8 cellular contexts compared by ENCODE assay signal in genomic region chr6:14144678-14145113, GRCh38. TPM values are rescaled to one million over a fixed set of nuclear protein-coding genes. Genes with fewer than 3 reads are reported as not detected.
DNase-seq lines count a peak whose midpoint lies in the region; ATAC-seq and TF ChIP-seq lines count a peak whose summit lies in the region.

No MANE protein-coding gene starts in this region.

- H3K9me1 ChIP-seq in IMR-90 (ENCODE audit: insufficient read depth, low read length) = no peaks in the 10 kb centered on the region

- no peak overlapping the region for H3K23ac ChIP-seq in IMR-90 (ENCODE audit: low read depth, low read length)

- intact Hi-C loops in CD14-positive monocyte (cut with micrococcal nuclease) (loop anchor here (2.0 to 10.0 kb wide), 2 partner anchors 100 to 236 kb away; no protein-coding TSS in a partner anchor), IMR-90 (cut with micrococcal nuclease) (loop anchor here (1.0 to 5.0 kb wide), 3 partner anchors 77 to 349 kb away; no protein-coding TSS in a partner anchor), esophagus squamous epithelium (cut with DNase I) (loop anchor here (10.0 kb wide), 1 partner anchor 240 kb away; no protein-coding TSS in a partner anchor), stomach (cut with DNase I; ENCODE audit: low total_unique reads) (no loop called here)

- no peaks in the 10 kb centered on the region for H3K79me1 ChIP-seq in IMR-90 (ENCODE audit: low read depth in 1 of 2, low read length in 2 of 2)

- peak; percentile 74 for TF ChIP-seq RAD21 in IMR-90 (IDR thresholded peaks at IDR 0.05; ENCODE audit: low read length)

- no peaks in the 10 kb centered on the region for H4K20me1 ChIP-seq in IMR-90 (ENCODE audit: insufficient read depth, low read length)

- peak overlapping the region in 2 of 7 donors; percentile 21 to 41 for H3K27ac Mint-ChIP-seq in CD14-positive monocyte
- peak overlapping the region in 2 of 3 experiments; percentile 40 to 43 for H3K27ac Mint-ChIP-seq in nephron

- no peak overlapping the region for H3K27ac ChIP-seq in IMR-90 (ENCODE audit: insufficient read depth, low read length)
- no peak overlapping the region for H3K27ac ChIP-seq in esophagus squamous epithelium
- no peak overlapping the region for H3K27ac ChIP-seq in stomach

- TF ChIP-seq POLR2A in IMR-90 (IDR thresholded peaks at IDR 0.05; ENCODE audit: low read depth, low read length) (no peak), esophagus squamous epithelium (IDR thresholded peaks at IDR 0.05) (no peak), stomach (IDR thresholded peaks at IDR 0.05) (no peak)

- H3K9me3 ChIP-seq in IMR-90 (ENCODE audit: control insufficient read depth, insufficient read depth, low read length) (no peaks in the 10 kb centered on the region), esophagus squamous epithelium (no peaks in the 10 kb centered on the region), stomach (no peaks in the 10 kb centered on the region)

- TF ChIP-seq CTCF in CD14-positive monocyte (IDR thresholded peaks at IDR 0.05) (peak; percentile 95), IMR-90 (conservative IDR thresholded peaks at IDR 0.05; ENCODE audit: low read depth, low read length) (peak; percentile 78), esophagus squamous epithelium (IDR thresholded peaks at IDR 0.05) (peak; percentile 81 to 92 (median 87)), nephron (IDR thresholded peaks at IDR 0.05; ENCODE audit: unreplicated experiment in 3 of 3) (peak; percentile 79 to 87 (median 82)), stomach (IDR thresholded peaks at IDR 0.05) (peak in 5 of 7 experiments; percentile 43 to 91 (median 87))

- no peak overlapping the region for H3K4ac ChIP-seq in IMR-90 (ENCODE audit: low read depth, low read length)

- no peak for TF ChIP-seq EP300 in stomach (IDR thresholded peaks at IDR 0.05)

- H3K14ac ChIP-seq in IMR-90 (replicated peaks; ENCODE audit: low read depth, low read length) = no peak overlapping the region

- H3K18ac ChIP-seq in IMR-90 (ENCODE audit: low read depth, low read length) = no peak overlapping the region

- H2BK20ac ChIP-seq in IMR-90 (ENCODE audit: low read depth, low read length) = no peak overlapping the region

- H2BK5ac ChIP-seq in IMR-90 (ENCODE audit: low read depth, low read length, poor library complexity, severe bottlenecking) = no peak overlapping the region

- no TSS peak for BruUV-seq in IMR-90 (replicated peaks; lab: Mats Ljungman, UMichigan)

- H3K36me3 Mint-ChIP-seq in CD14-positive monocyte (no peaks in the 10 kb centered on the region), nephron (ENCODE audit: low read depth) (no peaks in the 10 kb centered on the region)

- DNase-seq in CD14-positive monocyte (ENCODE audit: low spot score) (peak; percentile 74), IMR-90 (peak; percentile 62), OCI-M2 (lab: John Stamatoyannopoulos, UW; ENCODE audit: unreplicated experiment) (peak; percentile 41), activated T-cell treated with anti-CD3 and anti-CD28 coated beads for 4 hours (peak; percentile 73), esophagus squamous epithelium (lab: John Stamatoyannopoulos, UW) (peak; percentile 1), stomach (peak; percentile 50)

- no peak overlapping the region for H3K4me3 ChIP-seq in IMR-90 (ENCODE audit: insufficient read depth, low read depth, low read length)
- no peak overlapping the region for H3K4me3 ChIP-seq in esophagus squamous epithelium
- H3K4me3 ChIP-seq in stomach = no peak overlapping the region

- no peak overlapping the region for H4K91ac ChIP-seq in IMR-90 (ENCODE audit: insufficient read depth, low read depth, low read length)

- peak; percentile 76 for ATAC-seq in GM19372 (IDR thresholded peaks at IDR 0.05; ENCODE audit: low read depth, unreplicated experiment)
- peak; percentile 94 for ATAC-seq in IMR-90 (ENCODE audit: low read depth)

- peak overlapping the region; percentile 61 for H2AFZ ChIP-seq in IMR-90 (replicated peaks; ENCODE audit: low read length, poor library complexity)

- H3K9me3 Mint-ChIP-seq in CD14-positive monocyte (no peaks in the 10 kb centered on the region), nephron (no peaks in the 10 kb centered on the region)

- POLR2A ChIA-PET in IMR-90 (lab: Charles Lee; ENCODE audit: unreplicated experiment) = no interaction called here

- no peak overlapping the region for H2BK120ac ChIP-seq in IMR-90 (ENCODE audit: low read depth, low read length)

- H3K27me3 Mint-ChIP-seq in CD14-positive monocyte (ENCODE audit: low read depth in 3 of 3) (peaks cover 0 to 4% (median 2%) of the 10 kb centered on the region in 3 donors), nephron (ENCODE audit: low read depth) (peaks cover 19% of the 10 kb centered on the region)

- dilution Hi-C loops in IMR-90 (cut with HindIII; ENCODE audit: low sequenced_read_pairs, unreplicated experiment) = no loop called here

- in situ Hi-C loops in IMR-90 (cut with MboI; ENCODE audit: low sequenced_read_pairs) = loop anchor here (5.0 kb wide), 1 partner anchor 237 kb away; no protein-coding TSS in a partner anchor

- 92% methylated on average over 2 of the region's 8 CpGs; no CpG with 5 or more reads in 1 of the 2 experiments for WGBS in IMR-90 (ENCODE audit: extremely low coverage in 2 of 2, insufficient read length in 1 of 2), 2 experiments
- WGBS in esophagus squamous epithelium, 2 donors = 41 to 48% methylated on average over 7 to 8 of the region's 8 CpGs
- WGBS in stomach, 5 donors = 53 to 70% (median 66%) methylated on average over 8 of the region's 8 CpGs

- H4K5ac ChIP-seq in IMR-90 (ENCODE audit: low read depth, low read length) = no peak overlapping the region

- H4K8ac ChIP-seq in IMR-90 (ENCODE audit: low read depth in 2 of 2, low read length in 2 of 2) = no peak overlapping the region

- H3K4me1 ChIP-seq in IMR-90 (ENCODE audit: control insufficient read depth, insufficient read depth, low read length) (no peaks in the 10 kb centered on the region), esophagus squamous epithelium (peaks cover 0 to 16% (median 5%) of the 10 kb centered on the region in 3 donors), stomach (peaks cover 0 to 14% (median 4%) of the 10 kb centered on the region in 4 donors)

- H3K4me1 Mint-ChIP-seq in CD14-positive monocyte (peaks cover 20% of the 10 kb centered on the region), nephron (peaks cover 60% of the 10 kb centered on the region)

- no peak overlapping the region for H3K56ac ChIP-seq in IMR-90 (ENCODE audit: extremely low read depth, insufficient read depth, low read length)

- CTCF ChIA-PET in IMR-90 (lab: Yijun Ruan, JAX) = interaction anchor here (0.9 to 1.5 kb wide), 5 partner anchors 15 to 236 kb away, joined by 3 to 6 read pairs (median 4); no protein-coding TSS in a partner anchor

- H3K27me3 ChIP-seq in IMR-90 (ENCODE audit: control insufficient read depth, insufficient read depth, low read length) = peaks cover 34% of the 10 kb centered on the region
- no peaks in the 10 kb centered on the region for H3K27me3 ChIP-seq in esophagus squamous epithelium
- H3K27me3 ChIP-seq in stomach = no peaks in the 10 kb centered on the region

- H2BK15ac ChIP-seq in IMR-90 (ENCODE audit: low read depth, low read length) = no peak overlapping the region

- H2AK5ac ChIP-seq in IMR-90 (ENCODE audit: low read depth, low read length) = no peak overlapping the region

- H3K36me3 ChIP-seq in IMR-90 (ENCODE audit: control insufficient read depth, insufficient read depth, low read length) = no peaks in the 10 kb centered on the region
- no peaks in the 10 kb centered on the region for H3K36me3 ChIP-seq in esophagus squamous epithelium
- H3K36me3 ChIP-seq in stomach = no peaks in the 10 kb centered on the region

- H3K4me2 ChIP-seq in IMR-90 (ENCODE audit: low read depth, low read length) = no peak overlapping the region

- no peak overlapping the region for H3K9ac ChIP-seq in IMR-90 (ENCODE audit: low read depth, low read length)

- no peak overlapping the region for H3K4me3 Mint-ChIP-seq in CD14-positive monocyte
- H3K4me3 Mint-ChIP-seq in nephron = no peak overlapping the region

- no peak overlapping the region for H2AK9ac ChIP-seq in IMR-90 (replicated peaks; ENCODE audit: low read depth, low read length, poor library complexity)

TF ChIP-seq in IMR-90, 13 proteins besides CTCF, POLR2A, EP300 and RAD21:
- TF ChIP-seq FOS (IDR thresholded peaks at IDR 0.05; ENCODE audit: low read depth, low read length) (no peak), MAZ (IDR thresholded peaks at IDR 0.05; ENCODE audit: borderline replicate concordance, low read depth, low read length) (0 out of 2 replicates have a peak, but pooled peaks have one; percentile 21), BHLHE40 (IDR thresholded peaks at IDR 0.05; ENCODE audit: low read depth, low read length) (no peak), NFE2L2 (IDR thresholded peaks at IDR 0.05; ENCODE audit: low read depth, low read length) (no peak), SMC3 (IDR thresholded peaks at IDR 0.05; ENCODE audit: low read depth, low read length) (peak; percentile 76), USF2 (IDR thresholded peaks at IDR 0.05; ENCODE audit: low read depth, low read length) (no peak)

RNA-seq across cellular contexts. Expression of gene CD83, which starts 27.1 kb away (rescaled TPM):
- polyA plus RNA-seq in CD14-positive monocyte = 10 to 100 TPM; 74.5 to 84.7 TPM
- 2.5 and 3.1 TPM in 2 replicates for total RNA-seq in IMR-90 (2012; rRNA removed)
- 2.0 TPM in 2 replicates for polyA plus RNA-seq in IMR-90 (2012; rRNA removed)
- 0.92 and 1.3 TPM in 2 replicates for polyA plus RNA-seq in IMR-90 (2012; cell fraction: cytosol; rRNA removed)
- 0.29 and 1.8 TPM in 2 replicates for polyA plus RNA-seq in IMR-90 (2012; cell fraction: nucleus; rRNA removed; ENCODE audit: low replicate concordance)
- total RNA-seq in esophagus squamous epithelium = 1 to 10 TPM in 2 of 4 donors, under 1 TPM in 2; 0.56 to 2.8 (median 1.1) TPM
- 1 to 10 TPM in 2 of 5 donors, under 1 TPM in 1, not detected in 2; 0.29 to 9.3 (median 7.5) TPM for total RNA-seq in stomach
- 1 to 10 TPM; 1.5 to 3.1 (median 3.0) TPM for polyA plus RNA-seq in stomach

Comparison
In these comparisons a context has a peak if more than half of its experiments do, and no peak if none do; other contexts are left out.
1. DNase-seq: peak in every context shown above with its lines; median percentile 74 in CD14-positive monocyte; 73 in activated T-cell treated with anti-CD3 and anti-CD28 coated beads for 4 hours; 62 in IMR-90; 50 in stomach; 41 in OCI-M2; 1 in esophagus squamous epithelium.